Comparison of ENCODE assay signal across 29 cellular contexts in the genomic region with DNA sequence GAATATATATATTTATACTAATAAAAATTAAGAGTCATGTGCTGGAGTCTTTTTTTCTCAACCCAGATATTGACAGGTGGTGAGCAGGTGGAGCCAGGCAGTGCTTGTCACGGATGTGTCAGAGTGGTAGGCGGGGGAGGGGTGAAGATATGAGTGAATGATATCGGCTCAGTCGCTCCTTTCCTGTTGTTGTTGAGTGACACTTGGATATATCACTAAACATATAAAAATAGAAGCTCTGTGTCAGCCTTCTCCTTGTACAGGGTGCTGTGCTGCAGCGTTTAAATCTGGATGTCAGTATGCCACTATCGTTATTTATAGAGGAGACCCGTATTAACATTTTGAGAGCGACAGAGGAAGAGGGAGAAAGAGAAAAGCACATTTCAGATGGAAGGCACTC.
"Had no signal": no experiment of that assay in that cellular context is flagged by ENCODE, and none has a peak within 500 bp of the region (broad histone marks: within the 10 kb centered on the region; RNA-seq: fewer than 3 reads in every experiment).

No MANE protein-coding gene starts in this region.

- H3K36me3 ChIP-seq: brain microvascular endothelial cell, Peyer's patch had no signal

- H3K4me1 ChIP-seq: Peyer's patch had no signal

- ATAC-seq: activated CD8-positive, alpha-beta T cell treated with anti-CD3 and anti-CD28 coated beads for 36 hours; activated T-cell treated with anti-CD3 and anti-CD28 coated beads, Interleukin-2, amount 50 U/mL, for 72 hours; activated T-helper 17 cell treated with anti-CD3 and anti-CD28 coated beads, Interleukin-2, amount 50 U/mL, for 72 hours; K562; PC-3 had no signal

- H3K27me3 ChIP-seq: brain microvascular endothelial cell, Peyer's patch had no signal

- H3K9me3 ChIP-seq: Peyer's patch had no signal

- DNase-seq: activated CD4-positive, alpha-beta T cell treated with anti-CD3 and anti-CD28 coated beads, Interleukin-2, amount 10 ng/mL, durations not matched to agents 24 days and 14 days; activated CD4-positive, alpha-beta T cell treated with anti-CD3 and anti-CD28 coated beads, Interleukin-2, amount 50 U/mL, for 4 hours; activated CD8-positive, alpha-beta T cell treated with anti-CD3 and anti-CD28 coated beads for 36 hours; activated effector memory CD4-positive, alpha-beta T cell treated with anti-CD3 and anti-CD28 coated beads, Interleukin-2, amount 50 U/mL, for 16 hours; activated naive CD4-positive, alpha-beta T cell; activated naive CD4-positive, alpha-beta T cell treated with anti-CD3 and anti-CD28 coated beads, Interleukin-2, amount 50 U/mL, for 16 hours; activated naive CD8-positive, alpha-beta T cell treated with anti-CD3 and anti-CD28 coated beads for 36 hours; activated T-cell treated with anti-CD3 and anti-CD28 coated beads, Interleukin-2, amount 50 U/mL, for 1 hour; activated T-cell treated with anti-CD3 and anti-CD28 coated beads, Interleukin-2, amount 50 U/mL, for 72 hours; amniotic stem cell; aorta; brain microvascular endothelial cell; NCI-H1092 treated with DMSO at 0.1 percent for 48 hours; NCI-H1417; NCI-H146; NCI-H187; NCI-H2029 treated with DMSO at 0.1 percent for 48 hours; NCI-H2107; NCI-H226; NCI-H446 treated with DMSO at 0.1 percent for 48 hours; NCI-H526; NCI-H748 treated with DMSO at 0.1 percent for 48 hours; NK-92 treated with Interleukin-12 subunit alpha and Interleukin-12 subunit beta, amount 100 ng/mL, for 24 hours; PC-3; Peyer's patch; RPMI8226; T1000 had no signal

- H3K4me3 ChIP-seq: K562, Peyer's patch had no signal

- H3K27ac ChIP-seq: brain microvascular endothelial cell, Peyer's patch had no signal
